In the genomic region with DNA sequence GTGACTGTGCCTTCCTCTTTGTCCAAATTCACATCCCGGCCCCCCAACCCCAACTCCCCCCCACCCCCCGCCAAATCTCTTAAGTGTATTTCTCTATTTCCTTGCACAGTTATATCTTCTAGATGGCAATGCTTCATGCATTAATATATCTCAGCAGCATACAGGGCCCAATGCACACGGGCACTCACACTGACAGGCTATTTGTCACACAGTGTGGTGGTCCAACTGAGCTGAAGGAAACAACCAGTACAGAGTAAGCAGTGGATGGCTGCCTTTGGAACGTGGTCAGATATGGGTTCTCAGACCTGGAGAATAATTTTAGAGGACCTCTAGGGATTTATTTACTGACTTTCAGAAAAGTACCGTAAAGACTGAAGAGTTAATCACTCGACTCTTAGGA, we compare ENCODE assay signal across 1 cellular context.
TF ChIP-seq lines count a peak whose summit lies in the region.

No MANE protein-coding gene starts in this region.

TF ChIP-seq in GM23338, 12 proteins besides CTCF, POLR2A, EP300 and RAD21 (continued from another document):
- TF ChIP-seq, protein P1, sequence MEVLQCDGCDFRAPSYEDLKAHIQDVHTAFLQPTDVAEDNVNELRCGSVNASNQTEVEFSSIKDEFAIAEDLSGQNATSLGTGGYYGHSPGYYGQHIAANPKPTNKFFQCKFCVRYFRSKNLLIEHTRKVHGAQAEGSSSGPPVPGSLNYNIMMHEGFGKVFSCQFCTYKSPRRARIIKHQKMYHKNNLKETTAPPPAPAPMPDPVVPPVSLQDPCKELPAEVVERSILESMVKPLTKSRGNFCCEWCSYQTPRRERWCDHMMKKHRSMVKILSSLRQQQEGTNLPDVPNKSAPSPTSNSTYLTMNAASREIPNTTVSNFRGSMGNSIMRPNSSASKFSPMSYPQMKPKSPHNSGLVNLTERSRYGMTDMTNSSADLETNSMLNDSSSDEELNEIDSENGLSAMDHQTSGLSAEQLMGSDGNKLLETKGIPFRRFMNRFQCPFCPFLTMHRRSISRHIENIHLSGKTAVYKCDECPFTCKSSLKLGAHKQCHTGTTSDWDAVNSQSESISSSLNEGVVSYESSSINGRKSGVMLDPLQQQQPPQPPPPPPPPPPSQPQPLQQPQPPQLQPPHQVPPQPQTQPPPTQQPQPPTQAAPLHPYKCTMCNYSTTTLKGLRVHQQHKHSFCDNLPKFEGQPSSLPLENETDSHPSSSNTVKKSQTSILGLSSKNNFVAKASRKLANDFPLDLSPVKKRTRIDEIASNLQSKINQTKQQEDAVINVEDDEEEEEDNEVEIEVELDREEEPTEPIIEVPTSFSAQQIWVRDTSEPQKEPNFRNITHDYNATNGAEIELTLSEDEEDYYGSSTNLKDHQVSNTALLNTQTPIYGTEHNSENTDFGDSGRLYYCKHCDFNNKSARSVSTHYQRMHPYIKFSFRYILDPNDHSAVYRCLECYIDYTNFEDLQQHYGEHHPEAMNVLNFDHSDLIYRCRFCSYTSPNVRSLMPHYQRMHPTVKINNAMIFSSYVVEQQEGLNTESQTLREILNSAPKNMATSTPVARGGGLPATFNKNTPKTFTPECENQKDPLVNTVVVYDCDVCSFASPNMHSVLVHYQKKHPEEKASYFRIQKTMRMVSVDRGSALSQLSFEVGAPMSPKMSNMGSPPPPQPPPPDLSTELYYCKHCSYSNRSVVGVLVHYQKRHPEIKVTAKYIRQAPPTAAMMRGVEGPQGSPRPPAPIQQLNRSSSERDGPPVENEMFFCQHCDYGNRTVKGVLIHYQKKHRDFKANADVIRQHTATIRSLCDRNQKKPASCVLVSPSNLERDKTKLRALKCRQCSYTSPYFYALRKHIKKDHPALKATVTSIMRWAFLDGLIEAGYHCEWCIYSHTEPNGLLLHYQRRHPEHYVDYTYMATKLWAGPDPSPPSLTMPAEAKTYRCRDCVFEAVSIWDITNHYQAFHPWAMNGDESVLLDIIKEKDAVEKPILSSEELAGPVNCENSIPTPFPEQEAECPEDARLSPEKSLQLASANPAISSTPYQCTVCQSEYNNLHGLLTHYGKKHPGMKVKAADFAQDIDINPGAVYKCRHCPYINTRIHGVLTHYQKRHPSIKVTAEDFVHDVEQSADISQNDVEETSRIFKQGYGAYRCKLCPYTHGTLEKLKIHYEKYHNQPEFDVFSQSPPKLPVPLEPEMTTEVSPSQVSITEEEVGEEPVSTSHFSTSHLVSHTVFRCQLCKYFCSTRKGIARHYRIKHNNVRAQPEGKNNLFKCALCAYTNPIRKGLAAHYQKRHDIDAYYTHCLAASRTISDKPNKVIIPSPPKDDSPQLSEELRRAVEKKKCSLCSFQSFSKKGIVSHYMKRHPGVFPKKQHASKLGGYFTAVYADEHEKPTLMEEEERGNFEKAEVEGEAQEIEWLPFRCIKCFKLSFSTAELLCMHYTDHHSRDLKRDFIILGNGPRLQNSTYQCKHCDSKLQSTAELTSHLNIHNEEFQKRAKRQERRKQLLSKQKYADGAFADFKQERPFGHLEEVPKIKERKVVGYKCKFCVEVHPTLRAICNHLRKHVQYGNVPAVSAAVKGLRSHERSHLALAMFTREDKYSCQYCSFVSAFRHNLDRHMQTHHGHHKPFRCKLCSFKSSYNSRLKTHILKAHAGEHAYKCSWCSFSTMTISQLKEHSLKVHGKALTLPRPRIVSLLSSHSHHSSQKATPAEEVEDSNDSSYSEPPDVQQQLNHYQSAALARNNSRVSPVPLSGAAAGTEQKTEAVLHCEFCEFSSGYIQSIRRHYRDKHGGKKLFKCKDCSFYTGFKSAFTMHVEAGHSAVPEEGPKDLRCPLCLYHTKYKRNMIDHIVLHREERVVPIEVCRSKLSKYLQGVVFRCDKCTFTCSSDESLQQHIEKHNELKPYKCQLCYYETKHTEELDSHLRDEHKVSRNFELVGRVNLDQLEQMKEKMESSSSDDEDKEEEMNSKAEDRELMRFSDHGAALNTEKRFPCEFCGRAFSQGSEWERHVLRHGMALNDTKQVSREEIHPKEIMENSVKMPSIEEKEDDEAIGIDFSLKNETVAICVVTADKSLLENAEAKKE (CRISPR knock-in tag; IDR thresholded peaks at IDR 0.05) = no peak
- TF ChIP-seq ZNF114 (CRISPR knock-in tag; IDR thresholded peaks at IDR 0.05) (no peak), NANOG (IDR thresholded peaks at IDR 0.05; ENCODE audit: borderline replicate concordance) (no peak), POLR2AphosphoS5 (IDR thresholded peaks at IDR 0.05; ENCODE audit: low read depth) (no peak), JUNB (IDR thresholded peaks at IDR 0.05; ENCODE audit: unreplicated experiment) (no peak), EZH2 (IDR thresholded peaks at IDR 0.05; ENCODE audit: low read depth, unreplicated experiment) (no peak), STAT1 (IDR thresholded peaks at IDR 0.05; ENCODE audit: unreplicated experiment) (no peak)
